ENCODE assay signal across 16 cellular contexts in genomic region chr1:24364605-24364974, GRCh38. TPM values are rescaled to one million over a fixed set of nuclear protein-coding genes. Genes with fewer than 3 reads are reported as not detected.
A peak's percentile ranks its signal among the peaks of the same experiment; 100 is the strongest.
DNase-seq lines count a peak whose midpoint lies in the region; FAIRE-seq and TF ChIP-seq lines count a peak whose summit lies in the region.
"Had no signal": no experiment of that assay in that cellular context is flagged by ENCODE, and none has a peak within 500 bp of the region (broad histone marks: within the 10 kb centered on the region; RNA-seq: fewer than 3 reads in every experiment).

No MANE protein-coding gene starts in this region.

- H3K4me3 Mint-ChIP-seq in T-helper 1 cell treated with Interleukin-12 subunit alpha and Interleukin-12 subunit beta and Interleukin-4 antibody, amounts not matched to agents 30 μg/mL and 1 μg/mL, for 36 hours = no peak overlapping the region
- peak overlapping the region in 1 of 5 experiments; percentile 9 for H3K4me3 Mint-ChIP-seq in brain
- H3K4me3 Mint-ChIP-seq: WTC11 had no signal

- DNase-seq in T-helper 1 cell (no peak), iPS-NIHi7 (ENCODE audit: extremely low spot score) (no peak), cerebellar nuclear complex (lab: John Stamatoyannopoulos, UW) (no peak), GM19239 (ENCODE audit: insufficient read length, low spot score) (no peak), posterior vena cava (ENCODE audit: low spot score) (no peak)
- DNase-seq: NCI-H2107 had no signal

- no peak for FAIRE-seq in GM19239 (lab: Jason Lieb, UNC)

- H3K4me1 ChIP-seq in mesodermal cell (ENCODE audit: control insufficient read depth, insufficient read depth, low read length, poor library complexity, severe bottlenecking) = peaks cover 14% of the 10 kb centered on the region

- peak overlapping the region; percentile 19 for H3K27ac Mint-ChIP-seq in T-helper 1 cell treated with Interleukin-12 subunit alpha and Interleukin-12 subunit beta and Interleukin-4 antibody, amounts not matched to agents 30 μg/mL and 1 μg/mL, for 36 hours
- peak overlapping the region in 4 of 5 experiments; percentile 64 to 95 (median 86) for H3K27ac Mint-ChIP-seq in brain
- H3K27ac Mint-ChIP-seq: activated T-cell treated with anti-CD3 and anti-CD28 coated beads, Interleukin-2, amount 50 U/mL, for 72 hours; natural killer cell treated with Interleukin-12 subunit alpha and Interleukin-12 subunit beta and Interleukin-15 and Interleukin-18, amount 100 ng/mL, for 72 hours had no signal

- H3K4me1 Mint-ChIP-seq in T-helper 1 cell treated with Interleukin-12 subunit alpha and Interleukin-12 subunit beta and Interleukin-4 antibody, amounts not matched to agents 30 μg/mL and 1 μg/mL, for 36 hours (ENCODE audit: low read depth) = peaks cover 22% of the 10 kb centered on the region
- H3K4me1 Mint-ChIP-seq in brain = peaks cover 37% of the 10 kb centered on the region

- WGBS in mesodermal cell (ENCODE audit: insufficient coverage in 2 of 2), 2 experiments = 80 to 89% methylated on average over 1 of the region's 2 CpGs

- intact Hi-C loops in posterior vena cava (cut with DNase I) = no loop called here

- no peaks in the 10 kb centered on the region for H3K36me3 Mint-ChIP-seq in T-helper 1 cell treated with Interleukin-12 subunit alpha and Interleukin-12 subunit beta and Interleukin-4 antibody, amounts not matched to agents 30 μg/mL and 1 μg/mL, for 36 hours (ENCODE audit: low read depth)
- peaks cover 5% of the 10 kb centered on the region for H3K36me3 Mint-ChIP-seq in brain
- H3K36me3 Mint-ChIP-seq: natural killer cell treated with Interleukin-12 subunit alpha and Interleukin-12 subunit beta and Interleukin-15 and Interleukin-18, amount 100 ng/mL, for 72 hours had no signal

- no peaks in the 10 kb centered on the region for H3K9me3 Mint-ChIP-seq in T-helper 1 cell treated with Interleukin-12 subunit alpha and Interleukin-12 subunit beta and Interleukin-4 antibody, amounts not matched to agents 30 μg/mL and 1 μg/mL, for 36 hours
- no peaks in the 10 kb centered on the region for H3K9me3 Mint-ChIP-seq in brain
- H3K9me3 Mint-ChIP-seq: activated T-cell treated with anti-CD3 and anti-CD28 coated beads, Interleukin-2, amount 50 U/mL, for 72 hours; natural killer cell treated with Interleukin-12 subunit alpha and Interleukin-12 subunit beta and Interleukin-15 and Interleukin-18, amount 100 ng/mL, for 72 hours; WTC11 had no signal

- H3K4me3 ChIP-seq in mesodermal cell (ENCODE audit: extremely low read depth, insufficient read depth, low read length, poor library complexity, severe bottlenecking) = no peak overlapping the region
- H3K4me3 ChIP-seq: SK-N-MC had no signal

- no peaks in the 10 kb centered on the region for H3K9me3 ChIP-seq in mesodermal cell (ENCODE audit: control insufficient read depth, low read length)

- H3K36me3 ChIP-seq in mesodermal cell (ENCODE audit: control insufficient read depth, insufficient read depth, low read length) = no peaks in the 10 kb centered on the region

- TF ChIP-seq CTCF in brain (conservative IDR thresholded peaks at IDR 0.05) = no peak

- H3K27ac ChIP-seq in mesodermal cell (ENCODE audit: low read depth, low read length, severe bottlenecking) = peak overlapping the region; percentile 8
- H3K27ac ChIP-seq: 22Rv1, SK-N-MC had no signal

- H3K27me3 Mint-ChIP-seq in T-helper 1 cell treated with Interleukin-12 subunit alpha and Interleukin-12 subunit beta and Interleukin-4 antibody, amounts not matched to agents 30 μg/mL and 1 μg/mL, for 36 hours (ENCODE audit: low read depth) = peaks cover 6% of the 10 kb centered on the region
- peaks cover 4% of the 10 kb centered on the region for H3K27me3 Mint-ChIP-seq in brain
- H3K27me3 Mint-ChIP-seq: natural killer cell treated with Interleukin-12 subunit alpha and Interleukin-12 subunit beta and Interleukin-15 and Interleukin-18, amount 100 ng/mL, for 72 hours had no signal

RNA-seq across cellular contexts. Expression of gene GRHL3, which starts 45.4 kb away (rescaled TPM):
- polyA plus RNA-seq in brain (ENCODE audit: insufficient read depth, low read depth, low replicate concordance) = not detected
- polyA plus RNA-seq in mesodermal cell (2013, experiment 1 of 2) = 1.3 TPM
- 0.66 TPM for polyA plus RNA-seq in mesodermal cell (2013, experiment 2 of 2)
- under 1 TPM; 0.14 to 0.19 TPM for total RNA-seq in posterior vena cava
- total RNA-seq: glomerular endothelial cell; natural killer cell treated with Interleukin-12 subunit alpha and Interleukin-12 subunit beta and Interleukin-15 and Interleukin-18, amount 100 ng/mL, for 72 hours; sciatic nerve had no signal

RNA-seq across cellular contexts. Expression of gene STPG1, which starts 49.0 kb away (rescaled TPM):
- 15.7 TPM for polyA plus RNA-seq in brain (ENCODE audit: insufficient read depth, low read depth, low replicate concordance)
- 10.0 TPM for polyA plus RNA-seq in mesodermal cell (2013, experiment 1 of 2)
- polyA plus RNA-seq in mesodermal cell (2013, experiment 2 of 2) = 9.3 TPM
- total RNA-seq in posterior vena cava = 1 to 10 TPM; 2.1 to 2.9 TPM

RNA-seq across cellular contexts. Expression of gene NIPAL3, which starts 51.0 kb away (rescaled TPM):
- polyA plus RNA-seq in brain (ENCODE audit: insufficient read depth, low read depth, low replicate concordance) = 43.3 TPM
- 15.0 TPM for polyA plus RNA-seq in mesodermal cell (2013, experiment 1 of 2)
- 14.9 TPM for polyA plus RNA-seq in mesodermal cell (2013, experiment 2 of 2)
- 1 to 10 TPM; 7.5 to 8.7 TPM for total RNA-seq in posterior vena cava
